Comparison of ENCODE assay signal across 23 cellular contexts in the genomic region with DNA sequence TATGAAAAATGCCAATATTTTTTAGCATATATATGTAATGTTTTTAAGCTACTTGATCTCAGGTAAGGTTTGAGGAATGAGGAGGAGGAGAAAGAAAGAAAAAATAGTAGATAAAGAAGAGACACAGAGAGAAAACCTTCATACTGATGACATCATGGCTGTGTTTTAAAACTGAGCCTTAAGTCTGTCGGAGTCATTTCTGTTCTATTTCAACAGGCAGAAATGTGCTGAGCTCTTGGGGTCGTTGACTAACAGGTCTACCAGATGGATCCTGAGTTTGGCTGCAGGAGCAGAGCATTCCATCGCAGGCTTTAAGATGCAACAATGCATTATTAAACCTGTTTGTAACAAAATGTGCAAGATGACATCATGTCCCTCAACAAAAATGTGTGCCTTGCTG.
"Had no signal": no experiment of that assay in that cellular context is flagged by ENCODE, and none has a peak within 500 bp of the region (broad histone marks: within the 10 kb centered on the region; RNA-seq: fewer than 3 reads in every experiment).

No MANE protein-coding gene starts in this region.

- DNase-seq: hypothalamus; immature natural killer cell; islet precursor cell; left ventricle myocardium inferior; mesendoderm; naive B cell; natural killer cell; ovary; retina; right cardiac atrium; sigmoid colon; stimulated activated CD4-positive, alpha-beta T cell treated with anti-CD3 and anti-CD28 coated beads, Interleukin-1b, Interleukin-23, amount 100 ng/mL, for 48 hours; stimulated activated CD4-positive, alpha-beta T cell treated with anti-CD3 and anti-CD28 coated beads, Interleukin-2, amount 100 ng/mL, for 48 hours; stimulated activated CD4-positive, alpha-beta T cell treated with anti-CD3 and anti-CD28 coated beads, Interleukin-4, amount 100 ng/mL, for 4 hours; stimulated activated CD8-positive, alpha-beta memory T cell treated with anti-CD3 and anti-CD28 coated beads, Interleukin-4, amount 100 ng/mL, for 48 hours; stimulated activated naive CD4-positive, alpha-beta T cell treated with Interleukin-2 at 50 U/mL for 16 hours; stimulated activated naive CD8-positive, alpha-beta T cell treated with anti-CD3 and anti-CD28 coated beads, Interleukin-15, amount 100 ng/mL, for 72 hours; substantia nigra; uterus had no signal

- H3K4me2 ChIP-seq: smooth muscle cell had no signal

- H3K27me3 ChIP-seq: ovary, sigmoid colon, tibial nerve, uterus had no signal

- H3K4me3 ChIP-seq: left ventricle myocardium inferior, lung, ovary, sigmoid colon, smooth muscle cell, tibial nerve, uterus had no signal

- H3K36me3 ChIP-seq: left ventricle myocardium inferior, ovary, sigmoid colon, tibial nerve, uterus had no signal

- ATAC-seq: natural killer cell; right cardiac atrium; stimulated activated memory B cell treated with anti-CD40 and anti-IgM and Interleukin-4, amounts not matched to agents 10 μg/mL and 1 μg/mL and 100 μg/mL, for 72 hours; stimulated activated naive CD8-positive, alpha-beta T cell treated with anti-CD3 and anti-CD28 coated beads, Interleukin-15, amount 100 ng/mL, for 72 hours had no signal

- H3K9me3 ChIP-seq: left ventricle myocardium inferior, ovary, sigmoid colon, tibial nerve, uterus had no signal

- H3K27ac ChIP-seq: left ventricle myocardium inferior, ovary, sigmoid colon, tibial nerve, uterus had no signal

- H3K4me1 ChIP-seq: left ventricle myocardium inferior, tibial nerve, uterus had no signal
